ENCODE assay signal across 8 cellular contexts in the genomic region with DNA sequence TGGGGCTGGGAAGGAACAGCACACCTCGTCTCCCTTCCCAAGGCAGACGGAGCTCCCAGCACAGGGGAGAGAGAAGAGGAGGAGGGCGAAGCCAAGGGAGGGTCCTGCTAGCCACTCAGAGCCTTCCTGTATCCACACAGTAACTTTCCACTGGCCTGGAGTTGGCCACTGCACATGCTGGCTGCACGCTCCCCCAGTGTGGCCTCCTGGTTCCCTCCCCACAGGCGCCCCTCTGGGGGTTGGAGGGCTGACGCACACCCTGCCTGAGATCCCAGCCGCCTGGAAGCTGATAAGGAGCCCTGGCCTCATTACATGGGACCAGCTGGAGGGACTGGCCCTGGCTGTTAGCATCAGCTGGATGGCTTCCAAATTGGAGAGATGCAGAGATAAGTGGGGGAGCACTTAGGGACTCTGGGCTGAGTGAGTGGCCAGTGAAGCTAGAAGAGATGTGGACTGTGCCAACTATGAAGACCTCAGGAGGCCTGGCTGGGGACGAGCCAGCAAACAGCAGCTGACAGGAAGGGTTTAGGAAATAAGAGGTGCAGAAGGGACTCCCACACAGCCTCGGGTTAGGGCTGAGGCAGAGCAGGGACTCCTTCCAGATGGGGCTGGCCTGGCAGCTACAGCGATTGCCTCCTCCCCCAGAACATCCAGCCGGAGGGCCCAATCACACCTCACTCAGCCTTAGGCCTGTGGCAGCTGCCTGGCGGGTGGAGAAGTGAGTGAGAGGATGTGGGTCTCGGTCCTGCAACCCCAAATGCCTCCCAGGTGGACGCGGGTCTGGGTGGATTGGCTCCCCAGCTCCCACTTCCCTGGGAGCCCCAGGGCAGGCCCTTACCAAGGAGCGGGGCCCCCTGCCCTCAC. TPM values are rescaled to one million over a fixed set of nuclear protein-coding genes. Genes with fewer than 3 reads are reported as not detected.
A peak's percentile ranks its signal among the peaks of the same experiment; 100 is the strongest.
DNase-seq lines count a peak whose midpoint lies in the region; ATAC-seq and TF ChIP-seq lines count a peak whose summit lies in the region.
"Had no signal": no experiment of that assay in that cellular context is flagged by ENCODE, and none has a peak within 500 bp of the region (broad histone marks: within the 10 kb centered on the region; RNA-seq: fewer than 3 reads in every experiment).

No MANE protein-coding gene starts in this region.

- no peak overlapping the region for H2AFZ ChIP-seq in neural progenitor cell (replicated peaks)

- no peak overlapping the region for H3K4me3 ChIP-seq in Peyer's patch
- no peak overlapping the region for H3K4me3 ChIP-seq in neural progenitor cell

- peaks cover 14% of the 10 kb centered on the region for H3K27me3 Mint-ChIP-seq in neural progenitor cell (ENCODE audit: insufficient read depth, low read depth)

- H4K20me1 ChIP-seq in neural progenitor cell (ENCODE audit: low read depth): no peaks in the 10 kb centered on the region

- H3K79me2 ChIP-seq in neural progenitor cell (ENCODE audit: low read depth): no peaks in the 10 kb centered on the region

- H3K4me3 Mint-ChIP-seq in neural progenitor cell: no peak overlapping the region
- H3K4me3 Mint-ChIP-seq: naive B cell had no signal

- peak overlapping the region; percentile 42 for H3K27ac Mint-ChIP-seq in neural progenitor cell

- H3K4me1 ChIP-seq in Peyer's patch (peaks cover 0 to 11% (median 0%) of the 10 kb centered on the region in 4 donors), neural progenitor cell (no peaks in the 10 kb centered on the region)

- no peaks in the 10 kb centered on the region for H3K36me3 Mint-ChIP-seq in neural progenitor cell
- H3K36me3 Mint-ChIP-seq: naive B cell had no signal

- no peaks in the 10 kb centered on the region for H3K9me3 ChIP-seq in Peyer's patch
- H3K9me3 ChIP-seq in neural progenitor cell (ENCODE audit: low read depth): no peaks in the 10 kb centered on the region

- ATAC-seq in GM21786 (IDR thresholded peaks at IDR 0.05; ENCODE audit: unreplicated experiment): no peak

- H3K27me3 ChIP-seq in Peyer's patch (no peaks in the 10 kb centered on the region), neural progenitor cell (no peaks in the 10 kb centered on the region)

- no peaks in the 10 kb centered on the region for H3K36me3 ChIP-seq in Peyer's patch
- no peaks in the 10 kb centered on the region for H3K36me3 ChIP-seq in neural progenitor cell

- peaks cover 16% of the 10 kb centered on the region for H3K4me1 Mint-ChIP-seq in neural progenitor cell

- peak; percentile 61 for DNase-seq in HuH-7.5 (ENCODE audit: low spot score)
- peak in 2 of 3 donors; percentile 19 to 71 for DNase-seq in Peyer's patch
- DNase-seq in fibroblast of peridontal ligament (ENCODE audit: extremely low read depth): peak; percentile 73
- DNase-seq in neural progenitor cell (ENCODE audit: low spot score): no peak
- no peak for DNase-seq in activated CD4-positive, CD25-positive, alpha-beta regulatory T cell treated with anti-CD3 and anti-CD28 coated beads, Interleukin-2, amount 50 U/mL, for 72 hours
- no peak for DNase-seq in GM19240 (ENCODE audit: insufficient read length, low spot score)
- DNase-seq: naive B cell had no signal

- TF ChIP-seq CTCF in Peyer's patch (IDR thresholded peaks at IDR 0.05): no peak
- TF ChIP-seq CTCF in neural progenitor cell (IDR thresholded peaks at IDR 0.05): no peak

- no peak for TF ChIP-seq POLR2A in Peyer's patch (IDR thresholded peaks at IDR 0.05)

- no peaks in the 10 kb centered on the region for H3F3A ChIP-seq in neural progenitor cell (ENCODE audit: low read depth)

- no peaks in the 10 kb centered on the region for H3K9me3 Mint-ChIP-seq in neural progenitor cell
- H3K9me3 Mint-ChIP-seq: naive B cell had no signal

- peak overlapping the region; percentile 12 to 46 (median 32) for H3K27ac ChIP-seq in Peyer's patch
- no peak overlapping the region for H3K27ac ChIP-seq in neural progenitor cell

- no peak overlapping the region for H3K4me2 ChIP-seq in neural progenitor cell

- no peak overlapping the region for H3K9ac ChIP-seq in neural progenitor cell

RNA-seq across cellular contexts. Expression of gene BCDIN3D, which starts 26.3 kb away (rescaled TPM):
- 1 to 10 TPM; 2.3 to 5.2 (median 3.1) TPM for total RNA-seq in Peyer's patch
- total RNA-seq in neural progenitor cell (ENCODE audit: low replicate concordance): 3.8 and 5.3 TPM in 2 replicates

RNA-seq across cellular contexts. Expression of gene FAIM2, which starts 34.5 kb away (rescaled TPM):
- total RNA-seq in Peyer's patch (1 to 10 TPM in 3 of 4 donors, under 1 TPM in 1; 0.83 to 4.7 (median 2.9) TPM), neural progenitor cell (ENCODE audit: low replicate concordance) (0.39 and 1.2 TPM in 2 replicates)

RNA-seq across cellular contexts. Expression of gene NCKAP5L, which starts 41.0 kb away (rescaled TPM):
- total RNA-seq in Peyer's patch (10 to 100 TPM in 1 of 4 donors, 1 to 10 TPM in 3; 3.3 to 16.5 (median 7.5) TPM), neural progenitor cell (ENCODE audit: low replicate concordance) (5.6 and 19.0 TPM in 2 replicates)

Comparison
In these comparisons a context has a peak if more than half of its experiments do, and no peak if none do; other contexts are left out.
1. DNase-seq: peak in HuH-7.5 (single experiment), Peyer's patch (2 of 3) and fibroblast of peridontal ligament (single experiment); none in neural progenitor cell (single experiment), activated CD4-positive, CD25-positive, alpha-beta regulatory T cell treated with anti-CD3 and anti-CD28 coated beads, Interleukin-2, amount 50 U/mL, for 72 hours (single experiment) and GM19240 (single experiment).